ENCODE assay signal across 1 cellular context in the genomic region with DNA sequence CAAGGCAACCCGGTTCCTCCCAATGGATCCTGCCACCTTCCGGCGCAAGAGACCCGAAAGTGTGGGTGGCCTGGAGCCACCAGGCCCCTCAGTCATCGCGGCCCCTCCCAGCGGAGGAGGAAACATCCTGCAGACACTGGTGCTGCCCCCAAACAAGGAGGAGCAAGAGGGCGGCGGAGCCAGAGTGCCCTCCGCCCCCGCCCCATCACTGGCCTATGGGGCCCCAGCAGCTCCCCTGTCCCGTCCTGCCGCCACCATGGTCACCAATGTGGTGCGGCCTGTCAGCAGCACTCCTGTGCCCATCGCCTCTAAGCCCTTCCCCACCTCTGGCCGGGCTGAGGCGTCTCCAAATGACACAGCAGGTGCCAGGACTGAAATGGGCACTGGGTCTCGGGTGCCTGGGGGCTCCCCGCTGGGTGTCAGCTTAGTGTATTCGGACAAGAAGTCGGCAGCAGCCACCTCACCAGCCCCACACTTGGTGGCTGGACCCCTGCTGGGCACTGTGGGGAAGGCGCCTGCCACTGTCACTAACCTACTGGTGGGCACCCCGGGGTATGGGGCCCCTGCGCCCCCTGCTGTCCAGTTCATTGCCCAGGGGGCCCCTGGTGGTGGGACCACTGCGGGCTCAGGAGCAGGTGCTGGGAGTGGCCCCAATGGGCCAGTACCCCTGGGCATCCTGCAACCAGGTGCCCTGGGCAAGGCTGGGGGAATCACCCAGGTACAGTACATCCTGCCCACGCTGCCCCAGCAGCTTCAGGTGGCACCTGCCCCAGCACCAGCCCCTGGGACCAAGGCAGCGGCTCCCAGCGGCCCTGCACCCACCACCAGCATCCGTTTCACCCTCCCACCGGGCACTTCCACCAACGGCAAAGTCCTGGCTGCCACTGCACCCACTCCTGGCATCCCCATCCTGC.
TF ChIP-seq lines count a peak whose summit lies in the region.

No MANE protein-coding gene starts in this region.

TF ChIP-seq in H1, 55 proteins besides CTCF, POLR2A, EP300 and RAD21:
- TF ChIP-seq SUZ12 (IDR thresholded peaks at IDR 0.05; ENCODE audit: low read length) (no peak), YY1 (IDR thresholded peaks at IDR 0.05; ENCODE audit: low read depth, low read length) (no peak), HDAC2 (IDR thresholded peaks at IDR 0.05; ENCODE audit: borderline replicate concordance in 1 of 2, low read depth in 2 of 2, low read length in 2 of 2) (no peak), BRCA1 (IDR thresholded peaks at IDR 0.05; ENCODE audit: low read depth, low read length) (no peak), SP4 (IDR thresholded peaks at IDR 0.05; ENCODE audit: low read length) (no peak), SIRT6 (IDR thresholded peaks at IDR 0.05; ENCODE audit: low read length) (no peak)
